In genomic region chr1:113976609-113977278, GRCh38 we compare ENCODE assay signal across 8 cellular contexts. TPM values are rescaled to one million over a fixed set of nuclear protein-coding genes. Genes with fewer than 3 reads are reported as not detected.
DNase-seq lines count a peak whose midpoint lies in the region; ATAC-seq and TF ChIP-seq lines count a peak whose summit lies in the region.

No MANE protein-coding gene starts in this region.

- TF ChIP-seq CTCF in WERI-Rb-1 (IDR thresholded peaks at IDR 0.05; ENCODE audit: low read depth, low read length) (peak; percentile 64), upper lobe of right lung (IDR thresholded peaks at IDR 0.05) (peak; percentile 45)

- ATAC-seq in upper lobe of right lung = no peak

- H3K9me3 ChIP-seq in WERI-Rb-1 (ENCODE audit: severe bottlenecking) (no peaks in the 10 kb centered on the region), upper lobe of right lung (no peaks in the 10 kb centered on the region)

- no peaks in the 10 kb centered on the region for H3K27me3 ChIP-seq in WERI-Rb-1 (ENCODE audit: insufficient read depth, low read depth, severe bottlenecking)
- H3K27me3 ChIP-seq in upper lobe of right lung = no peaks in the 10 kb centered on the region

- DNase-seq in CD1c-positive myeloid dendritic cell (ENCODE audit: extremely low spot score) (peak; percentile 25), HT1080 (ENCODE audit: low read depth) (peak; percentile 30), WERI-Rb-1 (peak; percentile 71), islet precursor cell (peak; percentile 76), upper lobe of right lung (no peak), posterior cingulate gyrus (no peak), DMS153 (lab: John Stamatoyannopoulos, UW) (no peak)
- DNase-seq in activated CD4-positive, alpha-beta T cell treated with anti-CD3 and anti-CD28 coated beads for 1 hour = no peak

- intact Hi-C loops in upper lobe of right lung (cut with DNase I) (no loop called here), posterior cingulate gyrus (cut with DNase I) (loop anchor here (5.0 to 10.0 kb wide), 2 partner anchors 142 to 241 kb away; no protein-coding TSS in a partner anchor)

- H3K36me3 ChIP-seq in WERI-Rb-1 (peaks cover 30% of the 10 kb centered on the region), upper lobe of right lung (peaks cover 36% of the 10 kb centered on the region)

- peaks cover 37% of the 10 kb centered on the region for H3K4me1 ChIP-seq in upper lobe of right lung

- no peak overlapping the region for H3K4me3 ChIP-seq in WERI-Rb-1 (ENCODE audit: low read depth, low read length)
- H3K4me3 ChIP-seq in upper lobe of right lung = no peak overlapping the region

- H3K27ac ChIP-seq in WERI-Rb-1 (peak overlapping the region; percentile 58), upper lobe of right lung (peak overlapping the region; percentile 59)

RNA-seq across cellular contexts. Expression of gene OLFML3, which starts 2.5 kb away (rescaled TPM):
- 4.0 and 5.1 TPM in 2 replicates for total RNA-seq in HT1080 (2014; rRNA removed; shearing (Covaris generic))
- polyA plus RNA-seq in HT1080 (2015; cell fraction: cytosol; rRNA removed) = 1.2 and 1.5 TPM in 2 replicates
- 2.0 and 3.9 TPM in 2 replicates for polyA plus RNA-seq in HT1080 (2015; cell fraction: nucleus; rRNA removed)
- 43.5 TPM for total RNA-seq in upper lobe of right lung

RNA-seq across cellular contexts. Expression of gene HIPK1, which starts 47.6 kb away (rescaled TPM):
- total RNA-seq in HT1080 (2014; rRNA removed; shearing (Covaris generic)) = 10.9 and 18.6 TPM in 2 replicates
- polyA plus RNA-seq in HT1080 (2015; cell fraction: cytosol; rRNA removed) = 12.4 and 17.7 TPM in 2 replicates
- 21.1 and 21.4 TPM in 2 replicates for polyA plus RNA-seq in HT1080 (2015; cell fraction: nucleus; rRNA removed)
- 77.8 TPM for total RNA-seq in upper lobe of right lung

Comparison
In these comparisons a context has a peak if more than half of its experiments do, and no peak if none do; other contexts are left out.
1. DNase-seq: peak in CD1c-positive myeloid dendritic cell (single experiment), HT1080 (single experiment), WERI-Rb-1 (single experiment) and islet precursor cell (single experiment); none in upper lobe of right lung (single experiment), posterior cingulate gyrus (0 of 10), DMS153 (single experiment) and activated CD4-positive, alpha-beta T cell treated with anti-CD3 and anti-CD28 coated beads for 1 hour (single experiment).